8 cellular contexts compared by ENCODE assay signal in genomic region chr5:177370488-177371119, GRCh38. TPM values are rescaled to one million over a fixed set of nuclear protein-coding genes. Genes with fewer than 3 reads are reported as not detected.
DNase-seq lines count a peak whose midpoint lies in the region; ATAC-seq and TF ChIP-seq lines count a peak whose summit lies in the region.

No MANE protein-coding gene starts in this region.

- no peaks in the 10 kb centered on the region for H3K27me3 Mint-ChIP-seq in naive thymus-derived CD4-positive, alpha-beta T cell

- H3K36me3 ChIP-seq in HEK293 (ENCODE audit: control insufficient read depth in 2 of 2, insufficient read depth in 1 of 2, low read length in 2 of 2) (peaks cover 0 to 5% of the 10 kb centered on the region in 2 experiments; a peak in 1 of 3 replicates), transverse colon (no peaks in the 10 kb centered on the region)
- H3K36me3 ChIP-seq in naive thymus-derived CD4-positive, alpha-beta T cell (ENCODE audit: control insufficient read depth in 2 of 3, insufficient read depth in 3 of 3, low read length in 3 of 3) = peaks cover 24 to 64% (median 25%) of the 10 kb centered on the region in 3 experiments

- CTCF ChIA-PET in HEK293 (lab: Yijun Ruan, JAX) = interaction anchor here (0.5 to 6.1 kb wide), 34 partner anchors 8 to 803 kb away, joined by 3 to 65 read pairs (median 5); partner anchors contain the start of genes GRK6, LMAN2, MXD3 and PFN3
- CTCF ChIA-PET in naive thymus-derived CD4-positive, alpha-beta T cell (lab: Charles Lee) = interaction anchor here (0.5 to 6.0 kb wide), 17 partner anchors 8 to 1006 kb away, joined by 3 to 75 read pairs (median 7); partner anchors contain the start of genes LMAN2, RGS14 and SLC34A1

- H3K4me3 Mint-ChIP-seq in naive thymus-derived CD4-positive, alpha-beta T cell = peak overlapping the region in 7 of 10 donors; percentile 20 to 79 (median 64)

- peak; percentile 65 for DNase-seq in DMS114 treated with DMSO at 0.1 percent for 48 hours (lab: John Stamatoyannopoulos, UW; ENCODE audit: unreplicated experiment)
- DNase-seq in NCI-H2227 (lab: John Stamatoyannopoulos, UW; ENCODE audit: unreplicated experiment) = peak; percentile 82
- DNase-seq in activated T-cell treated with anti-CD3 and anti-CD28 coated beads for 24 hours (ENCODE audit: low read depth) = peak; percentile 48
- DNase-seq in naive thymus-derived CD4-positive, alpha-beta T cell = peak in 7 of 9 donors; percentile 36 to 74 (median 65)
- peak; percentile 87 for DNase-seq in transverse colon

- peak; percentile 73 for ATAC-seq in esophagus mucosa
- peak; percentile 90 for ATAC-seq in naive thymus-derived CD4-positive, alpha-beta T cell
- no peak for ATAC-seq in HG03097 (IDR thresholded peaks at IDR 0.05; ENCODE audit: low FRiP score, unreplicated experiment)

- intact Hi-C loops in naive thymus-derived CD4-positive, alpha-beta T cell (cut with micrococcal nuclease) = loop anchor here (1.0 to 2.0 kb wide), 5 partner anchors 8 to 127 kb away; partner anchors contain the start of genes LMAN2 (in 1 of the 2) and PDLIM7 (in 1 of the 2)
- intact Hi-C loops in transverse colon (cut with DNase I; ENCODE audit: low total_unique reads) = no loop called here

- POLR2A ChIA-PET in HEK293 (lab: Yijun Ruan, JAX) = interaction anchor here (0.5 to 2.4 kb wide), 16 partner anchors 9 to 127 kb away, joined by 3 to 26 read pairs (median 4); partner anchors contain the start of genes GRK6, LMAN2, MXD3 and PDLIM7
- POLR2A ChIA-PET in naive thymus-derived CD4-positive, alpha-beta T cell (lab: Charles Lee) = interaction anchor here (0.7 to 7.3 kb wide), 17 partner anchors 12 to 84 kb away, joined by 3 to 123 read pairs (median 5); partner anchors contain the start of genes GRK6, LMAN2, PRR7 and RGS14

- H3K9me3 Mint-ChIP-seq in naive thymus-derived CD4-positive, alpha-beta T cell = no peaks in the 10 kb centered on the region

- no peaks in the 10 kb centered on the region for H3K9me3 ChIP-seq in HEK293 (ENCODE audit: control insufficient read depth, insufficient read depth, low read depth, low read length)
- no peaks in the 10 kb centered on the region for H3K9me3 ChIP-seq in naive thymus-derived CD4-positive, alpha-beta T cell (ENCODE audit: control insufficient read depth in 2 of 3, low read length in 3 of 3)
- H3K9me3 ChIP-seq in transverse colon = no peaks in the 10 kb centered on the region

- WGBS in transverse colon (ENCODE audit: low coverage in 1 of 2), 2 donors = 18% methylated on average over 25 of the region's 42 CpGs; no CpG with 5 or more reads in 1 of the 2 donors

- TF ChIP-seq CTCF in HEK293 (tag by site-specific recombination; IDR thresholded peaks at IDR 0.05) (peak; percentile 63), transverse colon (IDR thresholded peaks at IDR 0.05) (peak; percentile 34 to 62 (median 51))

- peak overlapping the region in 7 of 9 donors; percentile 33 to 94 (median 86) for H3K27ac Mint-ChIP-seq in naive thymus-derived CD4-positive, alpha-beta T cell

- peak overlapping the region; percentile 88; the same call in 1 of the 2 replicates for H3K27ac ChIP-seq in HEK293 (ENCODE audit: extremely low read depth, low read depth, low read length)
- peak overlapping the region; percentile 76 for H3K27ac ChIP-seq in naive thymus-derived CD4-positive, alpha-beta T cell (ENCODE audit: low read depth, low read length)
- H3K27ac ChIP-seq in transverse colon = peak overlapping the region; percentile 37 to 64 (median 62)

- peak overlapping the region; percentile 63 for H3K4me3 ChIP-seq in HEK293 (ENCODE audit: low read depth, low read length)
- no peak overlapping the region for H3K4me3 ChIP-seq in naive thymus-derived CD4-positive, alpha-beta T cell (ENCODE audit: low read length)
- peak overlapping the region in 3 of 4 donors; percentile 27 to 51 (median 36) for H3K4me3 ChIP-seq in transverse colon

- H3K4me1 ChIP-seq in HEK293 (ENCODE audit: control insufficient read depth, insufficient read depth, low read length) (peaks cover 6% of the 10 kb centered on the region; the same call in 1 of the 2 replicates), transverse colon (peaks cover 21 to 31% (median 26%) of the 10 kb centered on the region in 4 donors)
- peaks cover 36 to 73% of the 10 kb centered on the region in 2 donors for H3K4me1 ChIP-seq in naive thymus-derived CD4-positive, alpha-beta T cell (ENCODE audit: control insufficient read depth in 2 of 2, insufficient read depth in 2 of 2, low read length in 2 of 2)

- in situ Hi-C loops in transverse colon (cut with MboI; ENCODE audit: low pct_ligation_motif_present in 1 of 4, low pct_unique_long_range_greater_than_20kb in 1 of 4, low sequenced_read_pairs in 3 of 4) = no loop called here

- no peaks in the 10 kb centered on the region for H3K27me3 ChIP-seq in naive thymus-derived CD4-positive, alpha-beta T cell (ENCODE audit: control insufficient read depth in 2 of 2, insufficient read depth in 2 of 2, low read length in 2 of 2)
- no peaks in the 10 kb centered on the region for H3K27me3 ChIP-seq in transverse colon

- peaks cover 51 to 80% (median 70%) of the 10 kb centered on the region in 7 donors for H3K4me1 Mint-ChIP-seq in naive thymus-derived CD4-positive, alpha-beta T cell

- H3K36me3 Mint-ChIP-seq in naive thymus-derived CD4-positive, alpha-beta T cell = peaks cover 12 to 44% (median 18%) of the 10 kb centered on the region in 5 donors

- no peak for TF ChIP-seq POLR2A in transverse colon (IDR thresholded peaks at IDR 0.05)

- TF ChIP-seq EP300 in transverse colon (IDR thresholded peaks at IDR 0.05; ENCODE audit: low read depth) = no peak

TF ChIP-seq in HEK293, 187 proteins besides CTCF, POLR2A, EP300 and RAD21 (continues in another document):
- TF ChIP-seq ZNF76 (tag by site-specific recombination; IDR thresholded peaks at IDR 0.05; ENCODE audit: borderline replicate concordance, low read depth) = no peak
- no peak for TF ChIP-seq ZNF280D (tag by site-specific recombination; IDR thresholded peaks at IDR 0.05)
- TF ChIP-seq ZFP41 (tag by site-specific recombination; IDR thresholded peaks at IDR 0.05; ENCODE audit: borderline replicate concordance) = no peak
- TF ChIP-seq ZNF426 (tag by site-specific recombination; IDR thresholded peaks at IDR 0.05) = no peak
- no peak for TF ChIP-seq REPIN1 (tag by site-specific recombination; IDR thresholded peaks at IDR 0.05; ENCODE audit: low read depth)
- TF ChIP-seq, protein P1, sequence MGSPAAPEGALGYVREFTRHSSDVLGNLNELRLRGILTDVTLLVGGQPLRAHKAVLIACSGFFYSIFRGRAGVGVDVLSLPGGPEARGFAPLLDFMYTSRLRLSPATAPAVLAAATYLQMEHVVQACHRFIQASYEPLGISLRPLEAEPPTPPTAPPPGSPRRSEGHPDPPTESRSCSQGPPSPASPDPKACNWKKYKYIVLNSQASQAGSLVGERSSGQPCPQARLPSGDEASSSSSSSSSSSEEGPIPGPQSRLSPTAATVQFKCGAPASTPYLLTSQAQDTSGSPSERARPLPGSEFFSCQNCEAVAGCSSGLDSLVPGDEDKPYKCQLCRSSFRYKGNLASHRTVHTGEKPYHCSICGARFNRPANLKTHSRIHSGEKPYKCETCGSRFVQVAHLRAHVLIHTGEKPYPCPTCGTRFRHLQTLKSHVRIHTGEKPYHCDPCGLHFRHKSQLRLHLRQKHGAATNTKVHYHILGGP (tag by site-specific recombination; IDR thresholded peaks at IDR 0.05) = no peak
- no peak for TF ChIP-seq YY2 (tag by site-specific recombination; IDR thresholded peaks at IDR 0.05)
- no peak; the same call in 1 of the 2 replicates for TF ChIP-seq KLF10 (tag by site-specific recombination; IDR thresholded peaks at IDR 0.05)

RNA-seq across cellular contexts. Expression of gene RGS14, which starts 12.9 kb away (rescaled TPM):
- total RNA-seq in esophagus mucosa (59.5 TPM), transverse colon (10 to 100 TPM; 16.5 to 49.6 (median 24.4) TPM)
- total RNA-seq in naive thymus-derived CD4-positive, alpha-beta T cell = 100 to 1,000 TPM in 3 of 5 experiments, 10 to 100 TPM in 2; 68.4 to 196 (median 112) TPM
- 100 to 1,000 TPM in 1 of 2 donors, 10 to 100 TPM in 1; 32.9 to 100 TPM for polyA plus RNA-seq in naive thymus-derived CD4-positive, alpha-beta T cell

RNA-seq across cellular contexts. Expression of gene SLC34A1, which starts 13.6 kb away (rescaled TPM):
- total RNA-seq in esophagus mucosa (0.60 TPM), transverse colon (under 1 TPM in 1 of 4 donors, not detected in 3; 0.55 TPM)
- under 1 TPM in 2 of 5 experiments, not detected in 3; 0.27 to 0.29 TPM for total RNA-seq in naive thymus-derived CD4-positive, alpha-beta T cell
- polyA plus RNA-seq in naive thymus-derived CD4-positive, alpha-beta T cell = not detected

RNA-seq across cellular contexts. Expression of gene LMAN2, which starts 19.1 kb away (rescaled TPM):
- 162 TPM for total RNA-seq in esophagus mucosa
- total RNA-seq in naive thymus-derived CD4-positive, alpha-beta T cell = 100 to 1,000 TPM in 2 of 5 experiments, 10 to 100 TPM in 3; 71.8 to 144 (median 99.7) TPM
- polyA plus RNA-seq in naive thymus-derived CD4-positive, alpha-beta T cell = 100 to 1,000 TPM; 194 to 202 TPM
- total RNA-seq in transverse colon = 100 to 1,000 TPM; 236 to 322 (median 293) TPM

RNA-seq across cellular contexts. Expression of gene PFN3, which starts 29.9 kb away (rescaled TPM):
- total RNA-seq in esophagus mucosa (not detected), transverse colon (not detected)
- total RNA-seq in naive thymus-derived CD4-positive, alpha-beta T cell = not detected
- polyA plus RNA-seq in naive thymus-derived CD4-positive, alpha-beta T cell = not detected

RNA-seq across cellular contexts. Expression of gene F12, which starts 38.8 kb away (rescaled TPM):
- total RNA-seq in esophagus mucosa = 32.8 TPM
- 1 to 10 TPM in 1 of 5 experiments, under 1 TPM in 2, not detected in 2; 0.16 to 2.1 (median 0.34) TPM for total RNA-seq in naive thymus-derived CD4-positive, alpha-beta T cell
- polyA plus RNA-seq in naive thymus-derived CD4-positive, alpha-beta T cell = under 1 TPM in 1 of 2 donors, not detected in 1; 0.64 TPM
- total RNA-seq in transverse colon = 10 to 100 TPM in 1 of 4 donors, 1 to 10 TPM in 3; 2.6 to 20.1 (median 5.6) TPM
